1 cellular context compared by ENCODE assay signal in the genomic region with DNA sequence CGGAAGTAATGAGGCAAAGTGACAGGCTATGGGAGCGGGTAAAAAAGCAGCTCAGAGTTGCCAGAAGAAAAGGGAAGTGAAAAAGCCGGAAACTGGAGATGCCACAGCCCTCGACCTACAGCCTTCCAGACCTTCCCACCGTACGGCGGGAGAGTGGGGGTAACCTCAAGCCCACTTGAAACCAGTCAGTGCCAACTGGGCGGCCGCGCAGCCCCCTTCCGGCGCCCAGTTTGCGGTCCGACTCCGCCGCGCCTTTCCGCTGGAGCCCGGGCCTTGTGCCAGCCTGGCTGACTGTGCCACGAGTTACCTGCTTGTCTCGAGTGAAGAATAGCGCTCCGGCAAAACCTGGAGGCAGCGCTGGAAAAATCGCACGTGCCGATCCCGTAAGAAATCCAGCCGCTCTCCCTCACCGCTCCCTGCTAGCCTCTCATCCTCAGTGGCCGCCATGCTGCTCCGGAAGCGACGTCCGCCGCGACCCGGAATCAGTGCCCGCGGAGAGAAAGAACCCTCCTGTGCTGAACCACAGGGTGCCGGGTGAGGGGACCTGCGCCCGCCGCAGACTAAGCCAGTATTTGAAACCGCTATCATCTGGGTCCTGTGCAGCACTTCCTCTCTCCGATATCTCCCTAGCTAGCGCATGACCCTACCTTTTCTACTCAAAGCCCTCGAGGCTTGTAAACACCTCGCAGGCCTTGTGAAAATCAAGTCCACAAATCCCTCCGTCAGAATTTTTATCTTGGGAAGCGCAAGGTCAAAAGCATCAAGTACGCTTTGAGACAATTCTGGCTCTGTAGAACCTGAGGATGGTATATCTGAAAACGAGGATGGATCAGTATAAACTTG.
TF ChIP-seq lines count a peak whose summit lies in the region.

A gene (minus strand): TSS at position 473 of the 843 bp plus-strand sequence. CDS start 26 bp downstream, at position 447.

TF ChIP-seq in HepG2, 621 proteins besides CTCF, POLR2A, EP300 and RAD21 (continued from another document and continues in another):
- TF ChIP-seq, protein P1, sequence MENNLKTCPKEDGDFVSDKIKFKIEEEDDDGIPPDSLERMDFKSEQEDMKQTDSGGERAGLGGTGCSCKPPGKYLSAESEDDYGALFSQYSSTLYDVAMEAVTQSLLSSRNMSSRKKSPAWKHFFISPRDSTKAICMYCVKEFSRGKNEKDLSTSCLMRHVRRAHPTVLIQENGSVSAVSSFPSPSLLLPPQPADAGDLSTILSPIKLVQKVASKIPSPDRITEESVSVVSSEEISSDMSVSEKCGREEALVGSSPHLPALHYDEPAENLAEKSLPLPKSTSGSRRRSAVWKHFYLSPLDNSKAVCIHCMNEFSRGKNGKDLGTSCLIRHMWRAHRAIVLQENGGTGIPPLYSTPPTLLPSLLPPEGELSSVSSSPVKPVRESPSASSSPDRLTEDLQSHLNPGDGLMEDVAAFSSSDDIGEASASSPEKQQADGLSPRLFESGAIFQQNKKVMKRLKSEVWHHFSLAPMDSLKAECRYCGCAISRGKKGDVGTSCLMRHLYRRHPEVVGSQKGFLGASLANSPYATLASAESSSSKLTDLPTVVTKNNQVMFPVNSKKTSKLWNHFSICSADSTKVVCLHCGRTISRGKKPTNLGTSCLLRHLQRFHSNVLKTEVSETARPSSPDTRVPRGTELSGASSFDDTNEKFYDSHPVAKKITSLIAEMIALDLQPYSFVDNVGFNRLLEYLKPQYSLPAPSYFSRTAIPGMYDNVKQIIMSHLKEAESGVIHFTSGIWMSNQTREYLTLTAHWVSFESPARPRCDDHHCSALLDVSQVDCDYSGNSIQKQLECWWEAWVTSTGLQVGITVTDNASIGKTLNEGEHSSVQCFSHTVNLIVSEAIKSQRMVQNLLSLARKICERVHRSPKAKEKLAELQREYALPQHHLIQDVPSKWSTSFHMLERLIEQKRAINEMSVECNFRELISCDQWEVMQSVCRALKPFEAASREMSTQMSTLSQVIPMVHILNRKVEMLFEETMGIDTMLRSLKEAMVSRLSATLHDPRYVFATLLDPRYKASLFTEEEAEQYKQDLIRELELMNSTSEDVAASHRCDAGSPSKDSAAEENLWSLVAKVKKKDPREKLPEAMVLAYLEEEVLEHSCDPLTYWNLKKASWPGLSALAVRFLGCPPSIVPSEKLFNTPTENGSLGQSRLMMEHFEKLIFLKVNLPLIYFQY (CRISPR knock-in tag; IDR thresholded peaks at IDR 0.05; ENCODE audit: borderline replicate concordance), result no peak
- TF ChIP-seq RBM22 (optimal IDR thresholded peaks at IDR 0.05; ENCODE audit: low read length) (peak; percentile 32), ZNF558 (CRISPR knock-in tag; IDR thresholded peaks at IDR 0.05; ENCODE audit: borderline replicate concordance) (no peak), GFI1 (CRISPR knock-in tag; IDR thresholded peaks at IDR 0.05; ENCODE audit: borderline replicate concordance) (no peak; the same call in 1 of the 2 replicates), ZNF7 (CRISPR knock-in tag; IDR thresholded peaks at IDR 0.05) (no peak), ZNF138 (CRISPR knock-in tag; IDR thresholded peaks at IDR 0.05; ENCODE audit: low read depth) (peak; percentile 38; the same call in 1 of the 2 replicates), IRX3 (CRISPR knock-in tag; IDR thresholded peaks at IDR 0.05; ENCODE audit: borderline replicate concordance, low read depth) (no peak), SP1 (IDR thresholded peaks at IDR 0.05) (no peak), SP1 (CRISPR knock-in tag; IDR thresholded peaks at IDR 0.05) (no peak), TMF1 (CRISPR knock-in tag; IDR thresholded peaks at IDR 0.05; ENCODE audit: low read depth) (no peak), SOX5 (CRISPR knock-in tag; IDR thresholded peaks at IDR 0.05; ENCODE audit: borderline replicate concordance) (0 out of 2 replicates have a peak, but pooled peaks have one; percentile 38), MIXL1 (CRISPR knock-in tag; IDR thresholded peaks at IDR 0.05) (0 out of 2 replicates have a peak, but pooled peaks have one; percentile 21), YEATS2 (CRISPR knock-in tag; IDR thresholded peaks at IDR 0.05; ENCODE audit: borderline replicate concordance) (peak; percentile 71; the same call in 1 of the 2 replicates), SOX13 (IDR thresholded peaks at IDR 0.05) (no peak), SOX13 (CRISPR knock-in tag; conservative IDR thresholded peaks at IDR 0.05 in 1 of 2, IDR thresholded peaks at IDR 0.05 in 1 of 2) (peak in 1 of 2 experiments; percentile 36; a peak in 1 of 4 replicates), ZNF709 (CRISPR knock-in tag; IDR thresholded peaks at IDR 0.05) (peak; percentile 78), ZNF253 (CRISPR knock-in tag; IDR thresholded peaks at IDR 0.05; ENCODE audit: borderline replicate concordance) (no peak), ZNF383 (CRISPR knock-in tag; IDR thresholded peaks at IDR 0.05; ENCODE audit: borderline replicate concordance) (no peak), ZNF510 (CRISPR knock-in tag; IDR thresholded peaks at IDR 0.05; ENCODE audit: low read depth) (no peak), ZFP41 (CRISPR knock-in tag; IDR thresholded peaks at IDR 0.05; ENCODE audit: borderline replicate concordance) (no peak), FIP1L1 (IDR thresholded peaks at IDR 0.05; ENCODE audit: borderline replicate concordance, insufficient read depth, low read depth, low read length) (no peak), ZSCAN31 (CRISPR knock-in tag; IDR thresholded peaks at IDR 0.05; ENCODE audit: low read depth) (peak; percentile 59; the same call in 1 of the 2 replicates), HNRNPH1 (optimal IDR thresholded peaks at IDR 0.05; ENCODE audit: low read depth, low read length) (no peak), RELA (CRISPR knock-in tag; IDR thresholded peaks at IDR 0.05) (peak; percentile 55; the same call in 1 of the 2 replicates), KLF11 (CRISPR knock-in tag; IDR thresholded peaks at IDR 0.05) (peak; percentile 43; the same call in 1 of the 2 replicates), ZC3H4 (CRISPR knock-in tag; IDR thresholded peaks at IDR 0.05; ENCODE audit: borderline replicate concordance) (no peak), MBD4 (IDR thresholded peaks at IDR 0.05; ENCODE audit: borderline replicate concordance, low read length) (no peak), GATAD2A (CRISPR knock-in tag; IDR thresholded peaks at IDR 0.05) (peak; percentile 57; the same call in 1 of the 2 replicates), ZNF703 (CRISPR knock-in tag; IDR thresholded peaks at IDR 0.05; ENCODE audit: borderline replicate concordance) (peak; percentile 81; the same call in 1 of the 2 replicates), MEF2D (CRISPR knock-in tag; IDR thresholded peaks at IDR 0.05) (0 out of 2 replicates have a peak, but pooled peaks have one; percentile 25), ZNF839 (CRISPR knock-in tag; IDR thresholded peaks at IDR 0.05; ENCODE audit: borderline replicate concordance) (0 out of 2 replicates have a peak, but pooled peaks have one; percentile 29), ZNF292 (CRISPR knock-in tag; IDR thresholded peaks at IDR 0.05; ENCODE audit: borderline replicate concordance, low read depth) (peak; percentile 38; the same call in 1 of the 2 replicates), SMARCC2 (IDR thresholded peaks at IDR 0.05) (no peak), TCF7 (IDR thresholded peaks at IDR 0.05; ENCODE audit: low read depth) (no peak), GATA4 (IDR thresholded peaks at IDR 0.05; ENCODE audit: borderline replicate concordance, low read depth) (no peak), ZNF605 (CRISPR knock-in tag; IDR thresholded peaks at IDR 0.05) (peak; percentile 81), ZNF564 (CRISPR knock-in tag; IDR thresholded peaks at IDR 0.05) (peak; percentile 65; the same call in 1 of the 2 replicates), ARHGAP35 (CRISPR knock-in tag; IDR thresholded peaks at IDR 0.05; ENCODE audit: borderline replicate concordance) (no peak)
- TF ChIP-seq, protein P2, sequence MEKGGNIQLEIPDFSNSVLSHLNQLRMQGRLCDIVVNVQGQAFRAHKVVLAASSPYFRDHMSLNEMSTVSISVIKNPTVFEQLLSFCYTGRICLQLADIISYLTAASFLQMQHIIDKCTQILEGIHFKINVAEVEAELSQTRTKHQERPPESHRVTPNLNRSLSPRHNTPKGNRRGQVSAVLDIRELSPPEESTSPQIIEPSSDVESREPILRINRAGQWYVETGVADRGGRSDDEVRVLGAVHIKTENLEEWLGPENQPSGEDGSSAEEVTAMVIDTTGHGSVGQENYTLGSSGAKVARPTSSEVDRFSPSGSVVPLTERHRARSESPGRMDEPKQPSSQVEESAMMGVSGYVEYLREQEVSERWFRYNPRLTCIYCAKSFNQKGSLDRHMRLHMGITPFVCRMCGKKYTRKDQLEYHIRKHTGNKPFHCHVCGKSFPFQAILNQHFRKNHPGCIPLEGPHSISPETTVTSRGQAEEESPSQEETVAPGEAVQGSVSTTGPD (CRISPR knock-in tag; IDR thresholded peaks at IDR 0.05), result no peak
- TF ChIP-seq, protein P3, sequence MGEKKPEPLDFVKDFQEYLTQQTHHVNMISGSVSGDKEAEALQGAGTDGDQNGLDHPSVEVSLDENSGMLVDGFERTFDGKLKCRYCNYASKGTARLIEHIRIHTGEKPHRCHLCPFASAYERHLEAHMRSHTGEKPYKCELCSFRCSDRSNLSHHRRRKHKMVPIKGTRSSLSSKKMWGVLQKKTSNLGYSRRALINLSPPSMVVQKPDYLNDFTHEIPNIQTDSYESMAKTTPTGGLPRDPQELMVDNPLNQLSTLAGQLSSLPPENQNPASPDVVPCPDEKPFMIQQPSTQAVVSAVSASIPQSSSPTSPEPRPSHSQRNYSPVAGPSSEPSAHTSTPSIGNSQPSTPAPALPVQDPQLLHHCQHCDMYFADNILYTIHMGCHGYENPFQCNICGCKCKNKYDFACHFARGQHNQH (CRISPR knock-in tag; IDR thresholded peaks at IDR 0.05), result peak; percentile 86; the same call in 1 of the 2 replicates
- TF ChIP-seq, protein P4, sequence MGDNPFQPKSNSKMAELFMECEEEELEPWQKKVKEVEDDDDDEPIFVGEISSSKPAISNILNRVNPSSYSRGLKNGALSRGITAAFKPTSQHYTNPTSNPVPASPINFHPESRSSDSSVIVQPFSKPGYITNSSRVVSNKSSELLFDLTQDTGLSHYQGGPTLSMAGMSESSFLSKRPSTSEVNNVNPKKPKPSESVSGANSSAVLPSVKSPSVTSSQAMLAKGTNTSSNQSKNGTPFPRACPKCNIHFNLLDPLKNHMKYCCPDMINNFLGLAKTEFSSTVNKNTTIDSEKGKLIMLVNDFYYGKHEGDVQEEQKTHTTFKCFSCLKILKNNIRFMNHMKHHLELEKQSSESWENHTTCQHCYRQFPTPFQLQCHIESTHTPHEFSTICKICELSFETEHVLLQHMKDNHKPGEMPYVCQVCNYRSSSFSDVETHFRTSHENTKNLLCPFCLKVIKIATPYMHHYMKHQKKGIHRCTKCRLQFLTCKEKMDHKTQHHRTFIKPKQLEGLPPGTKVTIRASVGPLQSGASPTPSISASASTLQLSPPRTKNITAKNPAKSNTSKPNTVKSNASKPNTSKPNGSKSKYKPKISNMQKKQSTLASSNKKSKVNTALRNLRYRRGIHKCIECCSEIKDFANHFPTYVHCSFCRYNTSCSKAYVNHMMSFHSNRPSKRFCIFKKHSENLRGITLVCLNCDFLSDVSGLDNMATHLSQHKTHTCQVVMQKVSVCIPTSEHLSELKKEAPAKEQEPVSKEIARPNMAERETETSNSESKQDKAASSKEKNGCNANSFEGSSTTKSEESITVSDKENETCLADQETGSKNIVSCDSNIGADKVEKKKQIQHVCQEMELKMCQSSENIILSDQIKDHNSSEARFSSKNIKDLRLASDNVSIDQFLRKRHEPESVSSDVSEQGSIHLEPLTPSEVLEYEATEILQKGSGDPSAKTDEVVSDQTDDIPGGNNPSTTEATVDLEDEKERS (CRISPR knock-in tag; IDR thresholded peaks at IDR 0.05), result 0 out of 2 replicates have a peak, but pooled peaks have one; percentile 27
- TF ChIP-seq, protein P5, sequence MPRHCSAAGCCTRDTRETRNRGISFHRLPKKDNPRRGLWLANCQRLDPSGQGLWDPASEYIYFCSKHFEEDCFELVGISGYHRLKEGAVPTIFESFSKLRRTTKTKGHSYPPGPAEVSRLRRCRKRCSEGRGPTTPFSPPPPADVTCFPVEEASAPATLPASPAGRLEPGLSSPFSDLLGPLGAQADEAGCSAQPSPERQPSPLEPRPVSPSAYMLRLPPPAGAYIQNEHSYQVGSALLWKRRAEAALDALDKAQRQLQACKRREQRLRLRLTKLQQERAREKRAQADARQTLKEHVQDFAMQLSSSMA (CRISPR knock-in tag; IDR thresholded peaks at IDR 0.05), result peak; percentile 60; the same call in 1 of the 2 replicates
- TF ChIP-seq, protein P6, sequence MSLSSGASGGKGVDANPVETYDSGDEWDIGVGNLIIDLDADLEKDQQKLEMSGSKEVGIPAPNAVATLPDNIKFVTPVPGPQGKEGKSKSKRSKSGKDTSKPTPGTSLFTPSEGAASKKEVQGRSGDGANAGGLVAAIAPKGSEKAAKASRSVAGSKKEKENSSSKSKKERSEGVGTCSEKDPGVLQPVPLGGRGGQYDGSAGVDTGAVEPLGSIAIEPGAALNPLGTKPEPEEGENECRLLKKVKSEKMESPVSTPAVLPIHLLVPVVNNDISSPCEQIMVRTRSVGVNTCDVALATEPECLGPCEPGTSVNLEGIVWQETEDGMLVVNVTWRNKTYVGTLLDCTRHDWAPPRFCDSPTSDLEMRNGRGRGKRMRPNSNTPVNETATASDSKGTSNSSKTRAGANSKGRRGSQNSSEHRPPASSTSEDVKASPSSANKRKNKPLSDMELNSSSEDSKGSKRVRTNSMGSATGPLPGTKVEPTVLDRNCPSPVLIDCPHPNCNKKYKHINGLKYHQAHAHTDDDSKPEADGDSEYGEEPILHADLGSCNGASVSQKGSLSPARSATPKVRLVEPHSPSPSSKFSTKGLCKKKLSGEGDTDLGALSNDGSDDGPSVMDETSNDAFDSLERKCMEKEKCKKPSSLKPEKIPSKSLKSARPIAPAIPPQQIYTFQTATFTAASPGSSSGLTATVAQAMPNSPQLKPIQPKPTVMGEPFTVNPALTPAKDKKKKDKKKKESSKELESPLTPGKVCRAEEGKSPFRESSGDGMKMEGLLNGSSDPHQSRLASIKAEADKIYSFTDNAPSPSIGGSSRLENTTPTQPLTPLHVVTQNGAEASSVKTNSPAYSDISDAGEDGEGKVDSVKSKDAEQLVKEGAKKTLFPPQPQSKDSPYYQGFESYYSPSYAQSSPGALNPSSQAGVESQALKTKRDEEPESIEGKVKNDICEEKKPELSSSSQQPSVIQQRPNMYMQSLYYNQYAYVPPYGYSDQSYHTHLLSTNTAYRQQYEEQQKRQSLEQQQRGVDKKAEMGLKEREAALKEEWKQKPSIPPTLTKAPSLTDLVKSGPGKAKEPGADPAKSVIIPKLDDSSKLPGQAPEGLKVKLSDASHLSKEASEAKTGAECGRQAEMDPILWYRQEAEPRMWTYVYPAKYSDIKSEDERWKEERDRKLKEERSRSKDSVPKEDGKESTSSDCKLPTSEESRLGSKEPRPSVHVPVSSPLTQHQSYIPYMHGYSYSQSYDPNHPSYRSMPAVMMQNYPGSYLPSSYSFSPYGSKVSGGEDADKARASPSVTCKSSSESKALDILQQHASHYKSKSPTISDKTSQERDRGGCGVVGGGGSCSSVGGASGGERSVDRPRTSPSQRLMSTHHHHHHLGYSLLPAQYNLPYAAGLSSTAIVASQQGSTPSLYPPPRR (CRISPR knock-in tag; IDR thresholded peaks at IDR 0.05; ENCODE audit: borderline replicate concordance), result no peak
- TF ChIP-seq, protein P7, sequence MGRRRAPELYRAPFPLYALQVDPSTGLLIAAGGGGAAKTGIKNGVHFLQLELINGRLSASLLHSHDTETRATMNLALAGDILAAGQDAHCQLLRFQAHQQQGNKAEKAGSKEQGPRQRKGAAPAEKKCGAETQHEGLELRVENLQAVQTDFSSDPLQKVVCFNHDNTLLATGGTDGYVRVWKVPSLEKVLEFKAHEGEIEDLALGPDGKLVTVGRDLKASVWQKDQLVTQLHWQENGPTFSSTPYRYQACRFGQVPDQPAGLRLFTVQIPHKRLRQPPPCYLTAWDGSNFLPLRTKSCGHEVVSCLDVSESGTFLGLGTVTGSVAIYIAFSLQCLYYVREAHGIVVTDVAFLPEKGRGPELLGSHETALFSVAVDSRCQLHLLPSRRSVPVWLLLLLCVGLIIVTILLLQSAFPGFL (CRISPR knock-in tag; IDR thresholded peaks at IDR 0.05), result no peak
